8 cellular contexts compared by ENCODE assay signal in the genomic region with DNA sequence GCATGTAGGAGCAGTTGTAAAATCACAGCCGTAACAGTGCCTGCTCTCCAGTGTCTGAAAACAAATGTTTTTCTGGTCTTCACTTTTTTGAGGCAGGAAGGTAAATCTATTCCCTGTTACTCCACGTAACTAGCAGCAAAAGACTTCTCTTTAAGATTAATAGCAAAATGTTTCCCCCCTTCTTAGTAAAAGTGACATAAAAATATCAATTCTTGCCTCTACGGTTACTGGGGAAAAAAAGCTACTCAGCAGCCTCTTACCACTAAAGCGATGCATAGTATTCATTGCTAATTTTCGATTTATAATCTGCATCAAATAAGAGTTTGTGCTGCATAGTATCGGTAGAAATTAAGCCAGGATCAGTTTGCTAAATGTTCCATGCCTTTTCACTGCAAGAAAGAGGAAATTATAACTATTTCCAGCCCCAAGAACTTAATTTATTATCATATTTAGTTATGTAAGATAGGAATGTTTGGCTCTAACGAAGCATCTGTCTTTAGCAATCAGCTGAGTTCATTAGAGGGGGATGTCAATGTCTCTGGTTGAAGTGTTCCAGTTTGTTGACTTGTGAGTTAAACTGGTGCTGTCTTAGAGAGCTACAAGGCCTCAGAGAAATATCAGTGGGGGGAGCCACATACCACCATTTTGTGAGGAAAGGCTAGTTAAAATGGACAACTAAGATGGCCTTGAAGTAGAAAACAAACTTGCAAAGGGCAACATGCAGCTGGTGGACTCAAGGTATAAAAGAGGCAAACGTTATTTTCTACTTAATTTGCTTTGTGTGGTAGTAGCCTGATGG. TPM values are rescaled to one million over a fixed set of nuclear protein-coding genes. Genes with fewer than 3 reads are reported as not detected.
A peak's percentile ranks its signal among the peaks of the same experiment; 100 is the strongest.
DNase-seq lines count a peak whose midpoint lies in the region; ATAC-seq and TF ChIP-seq lines count a peak whose summit lies in the region.

No MANE protein-coding gene starts in this region.

- DNase-seq in NCI-H526 treated with DMSO at 0.1 percent for 48 hours (lab: John Stamatoyannopoulos, UW), result peak; percentile 24
- peak; percentile 24 to 34 for DNase-seq in cardiac fibroblast (ENCODE audit: low read depth in 2 of 2)
- DNase-seq in mesendoderm, result peak; percentile 34
- no peak for DNase-seq in aorta
- no peak for DNase-seq in dedifferentiated amniotic fluid mesenchymal stem cell (ENCODE audit: extremely low spot score)
- no peak for DNase-seq in stimulated activated CD4-positive, alpha-beta T cell treated with anti-CD3 and anti-CD28 coated beads, Interleukin-2, amount 100 ng/mL, for 24 hours

- H3K4ac ChIP-seq in mesendoderm (ENCODE audit: low read depth, low read length), result no peak overlapping the region

- no peak overlapping the region for H3K23ac ChIP-seq in mesendoderm (ENCODE audit: low read length)

- H3K9ac ChIP-seq in mesendoderm (ENCODE audit: low read length), result peak overlapping the region; percentile 80

- H4K8ac ChIP-seq in mesendoderm (ENCODE audit: low read depth, low read length), result no peak overlapping the region

- no peak overlapping the region for H2BK120ac ChIP-seq in mesendoderm (ENCODE audit: low read depth, low read length)

- H3K4me2 ChIP-seq in mesendoderm (ENCODE audit: low read length), result peak overlapping the region; percentile 81

- H3K79me2 ChIP-seq in mesendoderm (ENCODE audit: control insufficient read depth, insufficient read depth, low read length), result peaks cover 24% of the 10 kb centered on the region

- H3K79me1 ChIP-seq in mesendoderm (ENCODE audit: low read length), result peaks cover 8% of the 10 kb centered on the region

- H3K27ac ChIP-seq in mesendoderm (ENCODE audit: low read depth, low read length), result no peak overlapping the region
- peak overlapping the region; percentile 76 to 91 for H3K27ac ChIP-seq in aorta (ENCODE audit: low read depth in 1 of 2, low read length in 2 of 2)

- intact Hi-C loops in aorta (cut with DNase I), result loop anchor here (5.0 to 10.0 kb wide), 4 partner anchors 92 to 284 kb away; a partner anchor contains a TSS

- no peak for ATAC-seq in aorta (ENCODE audit: low FRiP score)
- ATAC-seq in HG03571 (IDR thresholded peaks at IDR 0.05; ENCODE audit: unreplicated experiment), result no peak

- H3K36me3 ChIP-seq in mesendoderm (ENCODE audit: control insufficient read depth, insufficient read depth, low read length) (no peaks in the 10 kb centered on the region), aorta (ENCODE audit: control insufficient read depth in 1 of 2, insufficient read depth in 2 of 2, low read length in 1 of 2) (no peaks in the 10 kb centered on the region)

- H2AK5ac ChIP-seq in mesendoderm (ENCODE audit: low read length), result no peak overlapping the region

- H3K9me3 ChIP-seq in aorta (ENCODE audit: control insufficient read depth, low read length), result no peaks in the 10 kb centered on the region

- H3K4me1 ChIP-seq in mesendoderm (ENCODE audit: control insufficient read depth, low read depth, low read length), result peaks cover 4% of the 10 kb centered on the region
- peaks cover 0 to 7% of the 10 kb centered on the region in 2 donors for H3K4me1 ChIP-seq in aorta (ENCODE audit: control insufficient read depth in 1 of 2, insufficient read depth in 2 of 2, low read length in 2 of 2)

- H3K4me3 ChIP-seq in GM12875 (ENCODE audit: low read depth, low read length) (peak overlapping the region; percentile 47), cardiac fibroblast (replicated peaks in 1 of 2; ENCODE audit: low read depth in 2 of 2, low read length in 2 of 2) (peak overlapping the region; percentile 61 to 93), mesendoderm (ENCODE audit: low read length) (peak overlapping the region; percentile 74), aorta (ENCODE audit: low read length in 2 of 2) (peak overlapping the region; percentile 81 to 85)

- H2BK5ac ChIP-seq in mesendoderm (ENCODE audit: low read length), result no peak overlapping the region

- no CpG with 5 or more reads among the region's 8 CpGs for WGBS in mesendoderm (ENCODE audit: extremely low coverage, insufficient coverage, low lambda C conversion rate)
- 17% methylated on average over 8 of the region's 8 CpGs for WGBS in aorta, 2 donors

- no peaks in the 10 kb centered on the region for H3K27me3 ChIP-seq in mesendoderm (ENCODE audit: insufficient read depth, low read length, poor library complexity)
- H3K27me3 ChIP-seq in aorta (ENCODE audit: control insufficient read depth in 1 of 2, insufficient read depth in 2 of 2, low read length in 1 of 2), result no peaks in the 10 kb centered on the region

- no peak for TF ChIP-seq CTCF in GM12875 (IDR thresholded peaks at IDR 0.05; ENCODE audit: borderline replicate concordance, insufficient read depth, low read depth, low read length)
- no peak for TF ChIP-seq CTCF in cardiac fibroblast (IDR thresholded peaks at IDR 0.05; ENCODE audit: low read depth, low read length)

- no peak overlapping the region for H2BK15ac ChIP-seq in mesendoderm (replicated peaks; ENCODE audit: low read depth)

- no peak overlapping the region for H3K18ac ChIP-seq in mesendoderm (ENCODE audit: low read length)

- H3K56ac ChIP-seq in mesendoderm (ENCODE audit: low read length), result peak overlapping the region; percentile 85

- no peak overlapping the region for H4K5ac ChIP-seq in mesendoderm (ENCODE audit: low read length)

RNA-seq across cellular contexts. Expression of a gene that starts 0.6 kb away (rescaled TPM):
- polyA plus RNA-seq in mesendoderm (2013, experiment 1 of 2), result 46.8 TPM
- 46.9 TPM for polyA plus RNA-seq in mesendoderm (2013, experiment 2 of 2)
- total RNA-seq in aorta, result 10 to 100 TPM; 77.2 to 78.0 TPM
- 10 to 100 TPM; 30.8 to 32.2 TPM for polyA plus RNA-seq in aorta

RNA-seq across cellular contexts. Expression of a gene that starts 26.5 kb away (rescaled TPM):
- polyA plus RNA-seq in mesendoderm (2013, experiment 1 of 2), result 22.8 TPM
- polyA plus RNA-seq in mesendoderm (2013, experiment 2 of 2), result 21.8 TPM
- total RNA-seq in aorta, result 10 to 100 TPM; 15.7 to 18.4 TPM
- polyA plus RNA-seq in aorta, result 10 to 100 TPM; 10.5 to 19.1 TPM

Comparison
In these comparisons a context has a peak if more than half of its experiments do, and no peak if none do; other contexts are left out.
1. DNase-seq: peak in NCI-H526 treated with DMSO at 0.1 percent for 48 hours (single experiment), cardiac fibroblast (2 of 2) and mesendoderm (single experiment); none in aorta (0 of 2), dedifferentiated amniotic fluid mesenchymal stem cell (single experiment) and stimulated activated CD4-positive, alpha-beta T cell treated with anti-CD3 and anti-CD28 coated beads, Interleukin-2, amount 100 ng/mL, for 24 hours (0 of 2).
2. Peak in every context shown above with its lines, with median percentiles within 50 percentile points of each other: H3K4me3 ChIP-seq.